In the genomic region with DNA sequence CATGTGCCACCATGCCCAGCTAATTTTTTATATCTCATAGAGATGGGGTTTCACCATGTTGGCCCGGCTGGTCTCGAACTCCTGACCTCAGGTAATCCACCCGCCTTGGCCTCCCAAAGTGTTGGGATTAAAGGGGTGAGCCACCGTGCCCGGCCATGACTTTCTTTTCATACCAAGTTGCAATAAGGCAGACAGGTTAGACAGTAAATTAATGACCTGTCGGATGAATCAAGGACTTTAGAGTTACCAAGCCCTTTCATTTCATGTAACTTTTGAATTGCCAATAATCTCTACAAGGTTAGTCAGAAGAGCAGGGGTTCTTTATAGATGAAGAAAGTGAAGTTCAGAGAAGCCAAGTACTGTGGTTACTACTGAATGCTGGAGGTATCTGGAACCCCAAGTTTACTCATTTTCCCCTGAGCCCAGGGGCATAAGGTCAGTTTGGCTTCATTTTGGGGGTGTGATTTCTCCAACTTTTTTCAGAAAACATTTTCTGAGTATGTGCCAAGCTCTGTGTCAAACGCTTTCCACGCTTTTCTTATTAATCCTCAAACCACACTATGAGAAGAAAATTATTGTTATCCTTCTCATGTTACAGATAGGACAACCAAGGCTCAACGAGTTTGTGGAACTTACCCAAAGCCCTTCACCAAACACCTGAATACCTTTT, we compare ENCODE assay signal across 14 cellular contexts. TPM values are rescaled to one million over a fixed set of nuclear protein-coding genes. Genes with fewer than 3 reads are reported as not detected.
DNase-seq lines count a peak whose midpoint lies in the region; ATAC-seq and TF ChIP-seq lines count a peak whose summit lies in the region.
"Had no signal": no experiment of that assay in that cellular context is flagged by ENCODE, and none has a peak within 500 bp of the region (broad histone marks: within the 10 kb centered on the region; RNA-seq: fewer than 3 reads in every experiment).

No MANE protein-coding gene starts in this region.

- no peak for DNase-seq in right atrium auricular region (ENCODE audit: low spot score)
- DNase-seq in Right ventricle myocardium inferior (ENCODE audit: missing footprints): no peak
- DNase-seq in fibroblast of peridontal ligament (ENCODE audit: extremely low read depth): peak; percentile 32
- DNase-seq in prostate gland (ENCODE audit: low spot score): no peak
- DNase-seq in uterus: no peak
- no peak for DNase-seq in activated naive CD4-positive, alpha-beta T cell (lab: John Stamatoyannopoulos, UW)
- no peak for DNase-seq in stimulated activated CD4-positive, alpha-beta T cell treated with anti-CD3 and anti-CD28 coated beads, Interleukin-15, amount 100 ng/mL, for 24 hours
- DNase-seq: cortex of kidney, DMS153, NCI-H2171, retina had no signal

- H3K9me3 ChIP-seq in right atrium auricular region (no peaks in the 10 kb centered on the region), prostate gland (no peaks in the 10 kb centered on the region), uterus (no peaks in the 10 kb centered on the region)
- H3K9me3 ChIP-seq: mucosa of descending colon had no signal

- peak overlapping the region; percentile 66 to 82 for H3K27ac ChIP-seq in right atrium auricular region
- peak overlapping the region; percentile 66 to 69 for H3K27ac ChIP-seq in prostate gland
- peak overlapping the region; percentile 85 to 92 for H3K27ac ChIP-seq in uterus

- TF ChIP-seq CTCF in right atrium auricular region (IDR thresholded peaks at IDR 0.05): no peak
- no peak for TF ChIP-seq CTCF in prostate gland (IDR thresholded peaks at IDR 0.05)
- no peak for TF ChIP-seq CTCF in uterus (IDR thresholded peaks at IDR 0.05)

- ATAC-seq in Right ventricle myocardium inferior (no peak), HG02623 (IDR thresholded peaks at IDR 0.05; ENCODE audit: unreplicated experiment) (no peak)
- ATAC-seq: WTC11 had no signal

- intact Hi-C loops in Right ventricle myocardium inferior (cut with DNase I): no loop called here
- intact Hi-C loops in prostate gland (cut with DNase I): no loop called here
- intact Hi-C loops in uterus (cut with DNase I; ENCODE audit: low total_unique reads): no loop called here

- H3K4me3 ChIP-seq in right atrium auricular region: peak overlapping the region in 1 of 2 donors; percentile 29
- no peak overlapping the region for H3K4me3 ChIP-seq in prostate gland
- no peak overlapping the region for H3K4me3 ChIP-seq in uterus
- H3K4me3 ChIP-seq: mucosa of descending colon had no signal

- no peaks in the 10 kb centered on the region for H3K36me3 ChIP-seq in right atrium auricular region
- H3K36me3 ChIP-seq in prostate gland: no peaks in the 10 kb centered on the region
- no peaks in the 10 kb centered on the region for H3K36me3 ChIP-seq in uterus

- TF ChIP-seq POLR2A in prostate gland (IDR thresholded peaks at IDR 0.05) (no peak), uterus (IDR thresholded peaks at IDR 0.05) (no peak)

- H3K27me3 ChIP-seq in right atrium auricular region (no peaks in the 10 kb centered on the region), prostate gland (replicated peaks; ENCODE audit: insufficient read depth) (no peaks in the 10 kb centered on the region), uterus (no peaks in the 10 kb centered on the region)

- 64% methylated on average over 9 of the region's 9 CpGs for WGBS in prostate gland

- peaks cover 0 to 68% of the 10 kb centered on the region in 2 donors for H3K4me1 ChIP-seq in right atrium auricular region
- H3K4me1 ChIP-seq in prostate gland (replicated peaks): no peaks in the 10 kb centered on the region
- peaks cover 5 to 22% of the 10 kb centered on the region in 2 donors for H3K4me1 ChIP-seq in uterus

RNA-seq across cellular contexts. Expression of a gene that starts 11.9 kb away (rescaled TPM):
- total RNA-seq in right atrium auricular region (10 to 100 TPM; 18.4 to 22.2 TPM), Right ventricle myocardium inferior (7.7 TPM), prostate gland (10 to 100 TPM; 11.9 to 21.0 TPM), uterus (10 to 100 TPM; 26.2 to 87.3 (median 47.9) TPM)
